ENCODE assay signal across 22 cellular contexts in genomic region chr6:158184598-158184997, GRCh38. TPM values are rescaled to one million over a fixed set of nuclear protein-coding genes. Genes with fewer than 3 reads are reported as not detected.
DNase-seq lines count a peak whose midpoint lies in the region; ATAC-seq and TF ChIP-seq lines count a peak whose summit lies in the region.
"Had no signal": no experiment of that assay in that cellular context is flagged by ENCODE, and none has a peak within 500 bp of the region (broad histone marks: within the 10 kb centered on the region; RNA-seq: fewer than 3 reads in every experiment).

No MANE protein-coding gene starts in this region.

- H3K79me2 ChIP-seq in fibroblast of lung (ENCODE audit: control insufficient read depth, insufficient read depth, low read length), result no peaks in the 10 kb centered on the region

- no peaks in the 10 kb centered on the region for H3K27me3 ChIP-seq in fibroblast of lung (ENCODE audit: control insufficient read depth, insufficient read depth, low read length)
- H3K27me3 ChIP-seq in upper lobe of left lung, result no peaks in the 10 kb centered on the region
- H3K27me3 ChIP-seq: BLaER1 treated with 17β-estradiol and CSF1 and Interleukin-3, amounts not matched to agents 10 nM and 100 nM; SJSA1 had no signal

- H3K9me3 ChIP-seq in fibroblast of lung (ENCODE audit: control insufficient read depth, insufficient read depth, low read depth, low read length) (no peaks in the 10 kb centered on the region), upper lobe of left lung (no peaks in the 10 kb centered on the region)
- H3K9me3 ChIP-seq: SJSA1 had no signal

- H4K20me1 ChIP-seq in fibroblast of lung (ENCODE audit: control insufficient read depth, extremely low read depth, insufficient read depth, low read length), result no peaks in the 10 kb centered on the region
- H4K20me1 ChIP-seq: BLaER1 treated with 17β-estradiol and CSF1 and Interleukin-3, amounts not matched to agents 10 nM and 100 nM had no signal

- TF ChIP-seq CTCF in fibroblast of lung (conservative IDR thresholded peaks at IDR 0.05 in 1 of 2, IDR thresholded peaks at IDR 0.05 in 1 of 2; ENCODE audit: low read depth in 1 of 2, low read length in 2 of 2) (no peak), upper lobe of left lung (IDR thresholded peaks at IDR 0.05) (no peak)

- no peak overlapping the region for H2AFZ ChIP-seq in fibroblast of lung (ENCODE audit: low read length)

- DNase-seq in EH (ENCODE audit: low read depth) (peak; percentile 10), NCI-H226 (peak; percentile 84), fibroblast of lung (ENCODE audit: low read depth in 2 of 2) (peak; percentile 14 to 47), left colon (no peak), superior temporal gyrus (ENCODE audit: extremely low spot score) (no peak), upper lobe of left lung (no peak), ACHN (no peak)
- DNase-seq: AML-193; CD4-positive, alpha-beta T cell; GOT3; HCEC 1CT; Kasumi-1; NCI-H1694 treated with DMSO at 0.1 percent for 48 hours; NCI-H2081; NCI-H2227 treated with DMSO at 0.1 percent for 48 hours; NCI-H510A; NCI-H69; Right ventricle myocardium superior; RPMI8226 had no signal

- intact Hi-C loops in left colon (cut with DNase I, micrococcal nuclease), result no loop called here

- H3K4me2 ChIP-seq in fibroblast of lung (ENCODE audit: extremely low read depth, insufficient read depth, low read length), result no peak overlapping the region
- H3K4me2 ChIP-seq: BLaER1 treated with 17β-estradiol and CSF1 and Interleukin-3, amounts not matched to agents 10 nM and 100 nM had no signal

- in situ Hi-C loops in ACHN (cut with HindIII; ENCODE audit: low pct_ligation_motif_present, low pct_unique_long_range_greater_than_20kb, low sequenced_read_pairs), result no loop called here

- ATAC-seq in left colon (peak; percentile 22), GM19351 (IDR thresholded peaks at IDR 0.05; ENCODE audit: unreplicated experiment) (no peak), upper lobe of left lung (ENCODE audit: low FRiP score in 2 of 2) (no peak)

- H3K36me3 ChIP-seq in fibroblast of lung (ENCODE audit: control insufficient read depth, insufficient read depth, low read length) (no peaks in the 10 kb centered on the region), upper lobe of left lung (peaks cover 0 to 6% (median 3%) of the 10 kb centered on the region in 4 donors)

- H3K4me1 ChIP-seq in fibroblast of lung (ENCODE audit: control insufficient read depth, extremely low read depth, insufficient read depth, low read length) (no peaks in the 10 kb centered on the region), upper lobe of left lung (peaks cover 0 to 5% (median 0%) of the 10 kb centered on the region in 4 donors)
- H3K4me1 ChIP-seq: SJSA1 had no signal

- no peak for TF ChIP-seq POLR2A in upper lobe of left lung (IDR thresholded peaks at IDR 0.05)

- H3K4me3 ChIP-seq in fibroblast of lung (replicated peaks in 1 of 4; ENCODE audit: control extremely low read depth in 1 of 4, insufficient read depth in 1 of 4, low read depth in 3 of 4, low read length in 4 of 4) (no peak overlapping the region), upper lobe of left lung (no peak overlapping the region)
- H3K4me3 ChIP-seq: BLaER1 treated with 17β-estradiol and CSF1 and Interleukin-3, amounts not matched to agents 10 nM and 100 nM; SJSA1 had no signal

- TF ChIP-seq EP300 in upper lobe of left lung (IDR thresholded peaks at IDR 0.05), result no peak

- H3K9ac ChIP-seq in fibroblast of lung (ENCODE audit: insufficient read depth, low read length), result no peak overlapping the region
- H3K9ac ChIP-seq: BLaER1 treated with 17β-estradiol and CSF1 and Interleukin-3, amounts not matched to agents 10 nM and 100 nM had no signal

- H3K27ac ChIP-seq in fibroblast of lung (ENCODE audit: insufficient read depth, low read length) (no peak overlapping the region), upper lobe of left lung (no peak overlapping the region)
- H3K27ac ChIP-seq: BLaER1 treated with 17β-estradiol and CSF1 and Interleukin-3, amounts not matched to agents 10 nM and 100 nM; SJSA1 had no signal

RNA-seq across cellular contexts. Expression of gene GTF2H5, which starts 16.4 kb away (rescaled TPM):
- total RNA-seq in fibroblast of lung (7.2 and 10.7 TPM in 2 replicates), left colon (10 to 100 TPM; 11.2 to 14.2 TPM), upper lobe of left lung (10 to 100 TPM in 2 of 6 donors, 1 to 10 TPM in 3, under 1 TPM in 1; 0.89 to 16.9 (median 3.4) TPM)
- polyA plus RNA-seq in fibroblast of lung, result 24.7 and 32.5 TPM in 2 replicates
- polyA plus RNA-seq in fibroblast of lung (2012), result 43.6 and 48.5 TPM in 2 replicates
- 1.2 and 1.9 TPM in 2 replicates for polyA minus RNA-seq in fibroblast of lung (ENCODE audit: low replicate concordance)

RNA-seq across cellular contexts. Expression of gene SERAC1, which starts 16.5 kb away (rescaled TPM):
- 33.6 and 37.7 TPM in 2 replicates for total RNA-seq in fibroblast of lung
- 16.0 and 21.3 TPM in 2 replicates for polyA plus RNA-seq in fibroblast of lung
- 10.8 and 12.7 TPM in 2 replicates for polyA plus RNA-seq in fibroblast of lung (2012)
- polyA minus RNA-seq in fibroblast of lung (ENCODE audit: low replicate concordance), result 3.3 and 5.9 TPM in 2 replicates
- total RNA-seq in left colon, result 10 to 100 TPM in 1 of 2 donors, 1 to 10 TPM in 1; 8.7 to 13.0 TPM
- total RNA-seq in upper lobe of left lung, result 10 to 100 TPM in 1 of 6 donors, 1 to 10 TPM in 5; 3.2 to 11.4 (median 6.1) TPM

Comparison
In these comparisons a context has a peak if more than half of its experiments do, and no peak if none do; other contexts are left out.
1. DNase-seq: peak in EH (single experiment), NCI-H226 (single experiment) and fibroblast of lung (2 of 2); none in left colon (0 of 2), superior temporal gyrus (single experiment), upper lobe of left lung (0 of 2) and ACHN (single experiment).